ENCODE assay signal across 27 cellular contexts in genomic region chr17:36594626-36595401, GRCh38. TPM values are rescaled to one million over a fixed set of nuclear protein-coding genes. Genes with fewer than 3 reads are reported as not detected.
"Had no signal": no experiment of that assay in that cellular context is flagged by ENCODE, and none has a peak within 500 bp of the region (broad histone marks: within the 10 kb centered on the region; RNA-seq: fewer than 3 reads in every experiment).

No MANE protein-coding gene starts in this region.

- H3K27ac ChIP-seq: ascending aorta, brain microvascular endothelial cell, heart right ventricle, left lung, testis, upper lobe of left lung had no signal

- H3K27ac Mint-ChIP-seq: activated CD4-positive, alpha-beta memory T cell treated with anti-CD3 and anti-CD28 coated beads, Interleukin-2, amount 10 ng/mL, durations not matched to agents 7 days and 5 days; activated naive CD4-positive, alpha-beta T cell treated with anti-CD3 and anti-CD28 coated beads, Interleukin-2, amount 50 U/mL, for 72 hours; nephron; stimulated activated naive B cell treated with anti-CD40 and anti-IgM and Interleukin-4, amounts not matched to agents 10 μg/mL and 1 μg/mL and 100 μg/mL, for 72 hours; T-helper 1 cell treated with Interleukin-12 subunit alpha and Interleukin-12 subunit beta and Interleukin-4 antibody, amounts not matched to agents 30 μg/mL and 1 μg/mL, for 36 hours had no signal

- H3K4me3 Mint-ChIP-seq: activated CD4-positive, alpha-beta memory T cell treated with anti-CD3 and anti-CD28 coated beads, Interleukin-2, amount 10 ng/mL, durations not matched to agents 7 days and 5 days; dendritic cell treated with granulocyte-macrophage colony-stimulating factor and Interleukin-4, amounts not matched to agents 40 ng/mL and 50 ng/mL, for 4 days; mesothelial cell of epicardium; stimulated activated naive B cell treated with anti-CD40 and anti-IgM and Interleukin-4, amounts not matched to agents 10 μg/mL and 1 μg/mL and 100 μg/mL, for 72 hours; T-helper 1 cell treated with Interleukin-12 subunit alpha and Interleukin-12 subunit beta and Interleukin-4 antibody, amounts not matched to agents 30 μg/mL and 1 μg/mL, for 36 hours had no signal

- H3K9me3 ChIP-seq: ascending aorta, heart right ventricle, left lung, testis, upper lobe of left lung had no signal

- H3K4me3 ChIP-seq: ascending aorta, heart right ventricle, left lung, smooth muscle cell, testis, upper lobe of left lung had no signal

- DNase-seq: activated CD4-positive, alpha-beta memory T cell treated with anti-CD3 and anti-CD28 coated beads, Interleukin-2, amount 10 ng/mL, durations not matched to agents 7 days and 5 days; activated CD4-positive, alpha-beta T cell treated with anti-CD3 and anti-CD28 coated beads for 48 hours; activated CD4-positive, CD25-positive, alpha-beta regulatory T cell; activated gamma-delta T cell treated with Interleukin-2 at 50 U/mL for 16 hours; activated T-cell treated with anti-CD3 and anti-CD28 coated beads, Interleukin-2, amount 50 U/mL, for 1 hour; brain microvascular endothelial cell; caudate nucleus; effector CD8-positive, alpha-beta T cell; heart right ventricle; kidney glomerular epithelial cell; left lung; occipital lobe; stimulated activated CD4-positive, alpha-beta T cell treated with anti-CD3 and anti-CD28 coated beads, Interleukin-2, amount 100 ng/mL, for 48 hours; stimulated activated CD8-positive, alpha-beta memory T cell treated with anti-CD3 and anti-CD28 coated beads, Interleukin-4, amount 100 ng/mL, for 48 hours; stimulated activated naive B cell treated with anti-CD40 and anti-IgM and Interleukin-4, amounts not matched to agents 10 μg/mL and 1 μg/mL and 100 μg/mL, for 72 hours; T1000; testis; upper lobe of left lung had no signal

- H3K9me3 Mint-ChIP-seq: activated CD4-positive, alpha-beta memory T cell treated with anti-CD3 and anti-CD28 coated beads, Interleukin-2, amount 10 ng/mL, durations not matched to agents 7 days and 5 days; activated naive CD4-positive, alpha-beta T cell treated with anti-CD3 and anti-CD28 coated beads, Interleukin-2, amount 50 U/mL, for 72 hours; dendritic cell treated with granulocyte-macrophage colony-stimulating factor and Interleukin-4, amounts not matched to agents 40 ng/mL and 50 ng/mL, for 4 days; mesothelial cell of epicardium; nephron; stimulated activated naive B cell treated with anti-CD40 and anti-IgM and Interleukin-4, amounts not matched to agents 10 μg/mL and 1 μg/mL and 100 μg/mL, for 72 hours; T-helper 1 cell treated with Interleukin-12 subunit alpha and Interleukin-12 subunit beta and Interleukin-4 antibody, amounts not matched to agents 30 μg/mL and 1 μg/mL, for 36 hours had no signal

- H3K36me3 Mint-ChIP-seq: activated naive CD4-positive, alpha-beta T cell treated with anti-CD3 and anti-CD28 coated beads, Interleukin-2, amount 50 U/mL, for 72 hours had no signal

- FAIRE-seq: endothelial cell of umbilical vein had no signal

- ATAC-seq: activated naive CD4-positive, alpha-beta T cell treated with anti-CD3 and anti-CD28 coated beads, Interleukin-2, amount 50 U/mL, for 72 hours; left lung; sciatic nerve; stimulated activated naive B cell treated with anti-CD40 and anti-IgM and Interleukin-4, amounts not matched to agents 10 μg/mL and 1 μg/mL and 100 μg/mL, for 72 hours had no signal

- H3K27me3 Mint-ChIP-seq: activated CD4-positive, alpha-beta memory T cell treated with anti-CD3 and anti-CD28 coated beads, Interleukin-2, amount 10 ng/mL, durations not matched to agents 7 days and 5 days had no signal

- H3K27me3 ChIP-seq: ascending aorta, brain microvascular endothelial cell, heart right ventricle, testis, upper lobe of left lung had no signal

RNA-seq across cellular contexts. Expression of gene MRM1, which starts 6.6 kb away (rescaled TPM):
- total RNA-seq: ascending aorta had no signal
